Comparison of ENCODE assay signal across 2 cellular contexts in the genomic region with DNA sequence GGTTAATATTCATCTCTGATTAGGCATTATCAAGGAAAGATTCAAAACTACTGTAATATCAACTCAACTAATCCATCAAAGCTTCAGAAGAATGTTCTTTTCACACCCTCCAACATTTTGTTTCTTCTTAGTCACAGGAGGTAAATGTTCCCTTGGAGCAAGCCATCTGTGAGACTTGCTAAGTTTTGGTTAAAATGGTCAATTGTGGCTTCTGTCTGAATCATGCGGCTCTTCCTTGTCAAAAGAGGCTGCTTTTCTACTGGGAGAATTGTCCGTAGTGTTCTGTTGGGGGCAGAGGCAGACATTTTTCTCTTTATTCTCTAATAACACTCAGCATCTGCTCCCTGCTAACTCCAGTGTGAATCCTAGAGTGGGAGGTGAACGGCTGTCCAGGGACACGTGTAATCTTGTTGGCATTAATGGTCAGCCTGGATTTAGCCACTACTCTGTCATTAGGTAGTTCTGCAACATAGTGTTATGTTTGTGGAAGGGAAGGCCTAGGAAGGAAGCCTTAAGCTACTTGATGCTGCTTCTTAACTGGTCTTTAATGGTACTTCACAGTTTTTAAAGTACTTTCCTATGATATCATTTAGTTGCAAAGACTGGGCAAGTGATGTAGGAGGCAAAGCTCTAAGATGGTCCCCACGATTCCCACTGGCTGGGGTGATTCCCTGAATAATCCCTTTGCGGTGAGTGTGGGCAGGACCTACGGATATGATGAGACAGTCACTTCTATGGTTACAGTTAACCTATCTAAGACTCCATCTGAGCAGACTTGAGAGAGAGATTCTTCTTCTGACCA.
TF ChIP-seq lines count a peak whose summit lies in the region.

No MANE protein-coding gene starts in this region.

TF ChIP-seq in SK-N-SH, 30 proteins besides CTCF, POLR2A, EP300 and RAD21:
- TF ChIP-seq, protein P1, sequence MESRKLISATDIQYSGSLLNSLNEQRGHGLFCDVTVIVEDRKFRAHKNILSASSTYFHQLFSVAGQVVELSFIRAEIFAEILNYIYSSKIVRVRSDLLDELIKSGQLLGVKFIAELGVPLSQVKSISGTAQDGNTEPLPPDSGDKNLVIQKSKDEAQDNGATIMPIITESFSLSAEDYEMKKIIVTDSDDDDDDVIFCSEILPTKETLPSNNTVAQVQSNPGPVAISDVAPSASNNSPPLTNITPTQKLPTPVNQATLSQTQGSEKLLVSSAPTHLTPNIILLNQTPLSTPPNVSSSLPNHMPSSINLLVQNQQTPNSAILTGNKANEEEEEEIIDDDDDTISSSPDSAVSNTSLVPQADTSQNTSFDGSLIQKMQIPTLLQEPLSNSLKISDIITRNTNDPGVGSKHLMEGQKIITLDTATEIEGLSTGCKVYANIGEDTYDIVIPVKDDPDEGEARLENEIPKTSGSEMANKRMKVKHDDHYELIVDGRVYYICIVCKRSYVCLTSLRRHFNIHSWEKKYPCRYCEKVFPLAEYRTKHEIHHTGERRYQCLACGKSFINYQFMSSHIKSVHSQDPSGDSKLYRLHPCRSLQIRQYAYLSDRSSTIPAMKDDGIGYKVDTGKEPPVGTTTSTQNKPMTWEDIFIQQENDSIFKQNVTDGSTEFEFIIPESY (IDR thresholded peaks at IDR 0.05; ENCODE audit: borderline replicate concordance, low read depth), result no peak
- TF ChIP-seq FOXJ3 (CRISPR knock-in tag; IDR thresholded peaks at IDR 0.05) (no peak), GATA2 (CRISPR knock-in tag; IDR thresholded peaks at IDR 0.05) (no peak), RFX5 (IDR thresholded peaks at IDR 0.05; ENCODE audit: low read length) (no peak), FOSL2 (IDR thresholded peaks at IDR 0.05; ENCODE audit: borderline replicate concordance, low read depth) (no peak)

TF ChIP-seq in SK-N-SH treated with all-trans-retinoic acid at 6 μM for 48 hours, 23 proteins besides CTCF, POLR2A, EP300 and RAD21 (continued from another document):
- TF ChIP-seq TCF4 (CRISPR knock-in tag; IDR thresholded peaks at IDR 0.05; ENCODE audit: borderline replicate concordance) (no peak), ESRRG (CRISPR knock-in tag; IDR thresholded peaks at IDR 0.05) (no peak), GLIS3 (CRISPR knock-in tag; IDR thresholded peaks at IDR 0.05) (no peak)
